ENCODE assay signal across 8 cellular contexts in genomic region chr3:10011644-10012043, GRCh38. TPM values are rescaled to one million over a fixed set of nuclear protein-coding genes. Genes with fewer than 3 reads are reported as not detected.
DNase-seq lines count a peak whose midpoint lies in the region; ATAC-seq and TF ChIP-seq lines count a peak whose summit lies in the region.

No MANE protein-coding gene starts in this region.

- DNase-seq in AG08395 (ENCODE audit: low spot score) (peak; percentile 29), choroid plexus epithelial cell (ENCODE audit: low read depth) (no peak), NOMO-1 treated with dmso at 0.1 percent for 144 hours (lab: John Stamatoyannopoulos, UW; ENCODE audit: unreplicated experiment) (no peak)
- DNase-seq in natural killer cell treated with Interleukin-12 subunit alpha and Interleukin-12 subunit beta and Interleukin-15 and Interleukin-18, amount 100 ng/mL, for 72 hours (ENCODE audit: low spot score) = no peak
- DNase-seq in activated effector memory CD4-positive, alpha-beta T cell treated with Interleukin-2 at 50 U/mL for 16 hours = no peak

- H3K27me3 Mint-ChIP-seq in natural killer cell treated with Interleukin-12 subunit alpha and Interleukin-12 subunit beta and Interleukin-15 and Interleukin-18, amount 100 ng/mL, for 72 hours = no peaks in the 10 kb centered on the region

- H3K4me2 ChIP-seq in KMS-11 = 0 out of 2 replicates have a peak overlapping the region, but pooled peaks have one; percentile 6

- no peak for ATAC-seq in natural killer cell treated with Interleukin-12 subunit alpha and Interleukin-12 subunit beta and Interleukin-15 and Interleukin-18, amount 100 ng/mL, for 72 hours
- ATAC-seq in HG03108 (IDR thresholded peaks at IDR 0.05; ENCODE audit: unreplicated experiment) (no peak), HG03280 (IDR thresholded peaks at IDR 0.05; ENCODE audit: unreplicated experiment) (no peak)

- no peak overlapping the region for H2AFZ ChIP-seq in KMS-11 (ENCODE audit: low read depth)

- H4K20me1 ChIP-seq in KMS-11 (ENCODE audit: insufficient read depth) = no peaks in the 10 kb centered on the region

- no peaks in the 10 kb centered on the region for H3K79me2 ChIP-seq in KMS-11 (ENCODE audit: insufficient read depth, low read depth)

- no peak for TF ChIP-seq CTCF in KMS-11 (conservative IDR thresholded peaks at IDR 0.05; ENCODE audit: low read depth, low read length)
- TF ChIP-seq CTCF in choroid plexus epithelial cell (conservative IDR thresholded peaks at IDR 0.05; ENCODE audit: low read depth, low read length) = no peak

- peak overlapping the region; percentile 15 for H3K4me3 Mint-ChIP-seq in natural killer cell treated with Interleukin-12 subunit alpha and Interleukin-12 subunit beta and Interleukin-15 and Interleukin-18, amount 100 ng/mL, for 72 hours

- H3K9ac ChIP-seq in KMS-11 = no peak overlapping the region

- H3K27ac ChIP-seq in KMS-11 = no peak overlapping the region

- peaks cover 11 to 27% of the 10 kb centered on the region in 2 donors for H3K4me1 Mint-ChIP-seq in natural killer cell treated with Interleukin-12 subunit alpha and Interleukin-12 subunit beta and Interleukin-15 and Interleukin-18, amount 100 ng/mL, for 72 hours (ENCODE audit: low read depth in 2 of 2)

- no peaks in the 10 kb centered on the region for H3K36me3 Mint-ChIP-seq in natural killer cell treated with Interleukin-12 subunit alpha and Interleukin-12 subunit beta and Interleukin-15 and Interleukin-18, amount 100 ng/mL, for 72 hours

- no peaks in the 10 kb centered on the region for H3K27me3 ChIP-seq in KMS-11 (ENCODE audit: insufficient read depth, low read depth)

- peaks cover 5% of the 10 kb centered on the region for H3K4me1 ChIP-seq in KMS-11 (ENCODE audit: low read depth, poor library complexity, severe bottlenecking)

- no peaks in the 10 kb centered on the region for H3K9me3 Mint-ChIP-seq in natural killer cell treated with Interleukin-12 subunit alpha and Interleukin-12 subunit beta and Interleukin-15 and Interleukin-18, amount 100 ng/mL, for 72 hours

- peak overlapping the region in 1 of 2 donors; percentile 53 for H3K27ac Mint-ChIP-seq in natural killer cell treated with Interleukin-12 subunit alpha and Interleukin-12 subunit beta and Interleukin-15 and Interleukin-18, amount 100 ng/mL, for 72 hours

- no peaks in the 10 kb centered on the region for H3K36me3 ChIP-seq in KMS-11 (ENCODE audit: insufficient read depth)

- H3K4me3 ChIP-seq in KMS-11 (IDR thresholded peaks at IDR 0.05; ENCODE audit: insufficient read depth, low read depth, low read length) (no peak overlapping the region), choroid plexus epithelial cell (ENCODE audit: low read depth, low read length) (peak overlapping the region; percentile 52)

RNA-seq across cellular contexts. Expression of gene FANCD2, which starts 14.6 kb away (rescaled TPM):
- total RNA-seq in natural killer cell treated with Interleukin-12 subunit alpha and Interleukin-12 subunit beta and Interleukin-15 and Interleukin-18, amount 100 ng/mL, for 72 hours = 100 to 1,000 TPM in 1 of 2 donors, 10 to 100 TPM in 1; 35.0 to 110 TPM

RNA-seq across cellular contexts. Expression of gene EMC3, which starts 25.0 kb away (rescaled TPM):
- total RNA-seq in natural killer cell treated with Interleukin-12 subunit alpha and Interleukin-12 subunit beta and Interleukin-15 and Interleukin-18, amount 100 ng/mL, for 72 hours = 10 to 100 TPM; 62.5 to 65.8 TPM

RNA-seq across cellular contexts. Expression of gene PRRT3, which starts 59.4 kb away (rescaled TPM):
- total RNA-seq in natural killer cell treated with Interleukin-12 subunit alpha and Interleukin-12 subunit beta and Interleukin-15 and Interleukin-18, amount 100 ng/mL, for 72 hours = 10 to 100 TPM; 13.4 to 13.7 TPM
